ENCODE assay signal across 27 cellular contexts in genomic region chr11:45229401-45229800, GRCh38.
"Had no signal": no experiment of that assay in that cellular context is flagged by ENCODE, and none has a peak within 500 bp of the region (broad histone marks: within the 10 kb centered on the region; RNA-seq: fewer than 3 reads in every experiment).

No MANE protein-coding gene starts in this region.

- ATAC-seq: natural killer cell; psoas muscle; right cardiac atrium; sciatic nerve; stimulated activated memory B cell treated with anti-CD40 and anti-IgM and Interleukin-4, amounts not matched to agents 10 μg/mL and 1 μg/mL and 100 μg/mL, for 72 hours; stimulated activated naive CD8-positive, alpha-beta T cell treated with anti-CD3 and anti-CD28 coated beads, Interleukin-15, amount 100 ng/mL, for 72 hours; stimulated activated naive CD8-positive, alpha-beta T cell treated with anti-CD3 and anti-CD28 coated beads, Interleukin-15, Interleukin-2, amounts not matched to agents 100 U/mL and 50 U/mL, for 24 hours; upper lobe of right lung had no signal

- H3K36me3 ChIP-seq: neural progenitor cell, ovary, uterus had no signal

- H3K4me2 ChIP-seq: neural progenitor cell, smooth muscle cell had no signal

- H3K27me3 ChIP-seq: neural progenitor cell, ovary, spleen, suprapubic skin, testis, tibial artery, transverse colon, upper lobe of right lung, uterus had no signal

- H2AFZ ChIP-seq: neural progenitor cell, parathyroid adenoma had no signal

- H3K79me2 ChIP-seq: parathyroid adenoma had no signal

- H3K4me1 ChIP-seq: neural progenitor cell, parathyroid adenoma, psoas muscle, suprapubic skin, testis, tibial artery, transverse colon, upper lobe of right lung, uterus had no signal

- H3K4me3 ChIP-seq: neural progenitor cell, ovary, psoas muscle, skin epidermis, smooth muscle cell, spleen, suprapubic skin, testis, tibial artery, transverse colon, upper lobe of right lung, uterus had no signal

- H3K9me3 ChIP-seq: ovary, psoas muscle, spleen, suprapubic skin, testis, tibial artery, transverse colon, upper lobe of right lung, uterus had no signal

- DNase-seq: natural killer cell; occipital lobe; ovary; psoas muscle; right cardiac atrium; stimulated activated CD4-positive, alpha-beta T cell treated with anti-CD3 and anti-CD28 coated beads, Interleukin-12 subunit alpha, Interleukin-12 subunit beta, amount 100 ng/mL, for 4 hours; stimulated activated CD4-positive, alpha-beta T cell treated with anti-CD3 and anti-CD28 coated beads, Interleukin-1b, Interleukin-23, amount 100 ng/mL, for 48 hours; stimulated activated CD4-positive, alpha-beta T cell treated with anti-CD3 and anti-CD28 coated beads, Interleukin-4, amount 100 ng/mL, for 1 hour; stimulated activated CD4-positive, alpha-beta T cell treated with anti-CD3 and anti-CD28 coated beads, Interleukin-4, amount 100 ng/mL, for 4 hours; stimulated activated CD8-positive, alpha-beta memory T cell treated with anti-CD3 and anti-CD28 coated beads, Interleukin-4, amount 100 ng/mL, for 48 hours; stimulated activated naive CD4-positive, alpha-beta T cell; stimulated activated naive CD8-positive, alpha-beta T cell treated with anti-CD3 and anti-CD28 coated beads, Interleukin-15, amount 100 ng/mL, for 72 hours; stimulated activated naive CD8-positive, alpha-beta T cell treated with anti-CD3 and anti-CD28 coated beads, Interleukin-15, Interleukin-2, amounts not matched to agents 100 U/mL and 50 U/mL, for 24 hours; substantia nigra; testis; transverse colon; upper lobe of right lung; uterus had no signal

- H3K9ac ChIP-seq: neural progenitor cell, parathyroid adenoma had no signal
